In the genomic region with DNA sequence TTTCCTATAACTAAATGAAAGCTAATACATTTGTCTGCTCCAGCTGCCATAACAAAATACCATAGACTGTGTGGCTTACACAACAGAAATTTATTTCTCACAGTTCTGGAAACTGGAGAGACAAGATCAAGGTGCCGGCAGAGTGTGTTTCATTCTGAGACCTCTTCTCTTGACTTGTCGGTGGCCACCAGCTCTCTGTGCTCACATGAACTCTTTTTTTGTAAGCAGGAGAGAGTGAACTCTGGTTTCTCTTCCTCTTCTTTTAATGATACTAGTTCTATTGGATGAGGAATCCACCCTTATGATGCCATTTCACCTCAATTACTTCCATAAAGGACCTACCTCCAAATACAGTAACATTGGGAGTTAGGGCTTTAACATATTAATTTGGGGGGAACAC, we compare ENCODE assay signal across 12 cellular contexts. TPM values are rescaled to one million over a fixed set of nuclear protein-coding genes. Genes with fewer than 3 reads are reported as not detected.
DNase-seq lines count a peak whose midpoint lies in the region; ATAC-seq lines count a peak whose summit lies in the region.
"Had no signal": no experiment of that assay in that cellular context is flagged by ENCODE, and none has a peak within 500 bp of the region (broad histone marks: within the 10 kb centered on the region; RNA-seq: fewer than 3 reads in every experiment).

No MANE protein-coding gene starts in this region.

- H3K9me2 ChIP-seq in GM23248 (ENCODE audit: insufficient read depth) = no peaks in the 10 kb centered on the region; the same call in 1 of the 2 replicates

- H3K27me3 ChIP-seq in GM23248 (replicated peaks; ENCODE audit: insufficient read depth) (no peaks in the 10 kb centered on the region), right cardiac atrium (ENCODE audit: control insufficient read depth, insufficient read depth) (no peaks in the 10 kb centered on the region)
- H3K27me3 ChIP-seq: right atrium auricular region had no signal

- H4K20me1 ChIP-seq in GM23248 (ENCODE audit: insufficient read depth) = no peaks in the 10 kb centered on the region

- DNase-seq in CD1c-positive myeloid dendritic cell (ENCODE audit: extremely low spot score) (peak; percentile 65), NOMO-1 (lab: John Stamatoyannopoulos, UW; ENCODE audit: unreplicated experiment in 2 of 2) (peak; percentile 46 to 85), GM23248 (no peak), right cardiac atrium (no peak)
- no peak for DNase-seq in activated CD4-positive, CD25-positive, alpha-beta regulatory T cell treated with anti-CD3 and anti-CD28 coated beads, Interleukin-2, amount 50 U/mL, for 72 hours
- DNase-seq in stimulated activated CD8-positive, alpha-beta memory T cell treated with anti-CD3 and anti-CD28 coated beads, Interleukin-4, amount 100 ng/mL, for 48 hours = no peak
- DNase-seq: activated CD4-positive, CD25-positive, alpha-beta regulatory T cell; dorsolateral prefrontal cortex; NCI-H1092 treated with DMSO at 0.1 percent for 48 hours had no signal

- H3K9me3 ChIP-seq in GM23248 (ENCODE audit: low read depth) (no peaks in the 10 kb centered on the region), right cardiac atrium (ENCODE audit: control insufficient read depth, low read length) (no peaks in the 10 kb centered on the region)
- H3K9me3 ChIP-seq: right atrium auricular region had no signal

- no peaks in the 10 kb centered on the region for H3K79me2 ChIP-seq in GM23248 (ENCODE audit: insufficient read depth)

- H3K9ac ChIP-seq in GM23248 = no peak overlapping the region

- no peak overlapping the region for H3K27ac ChIP-seq in GM23248
- H3K27ac ChIP-seq in right cardiac atrium (ENCODE audit: low read length) = no peak overlapping the region
- H3K27ac ChIP-seq: right atrium auricular region had no signal

- no peak overlapping the region for H2AFZ ChIP-seq in GM23248

- 89 to 95% methylated on average over 2 of the region's 2 CpGs for WGBS in GM23248 (ENCODE audit: low coverage in 1 of 2, low lambda C conversion rate in 2 of 2, missing lambda C conversion rate in 2 of 2), 2 experiments
- WGBS in right cardiac atrium = 86% methylated on average over 2 of the region's 2 CpGs

- H3K36me3 ChIP-seq in GM23248 (ENCODE audit: low read depth) = no peaks in the 10 kb centered on the region
- H3K36me3 ChIP-seq: right atrium auricular region had no signal

- in situ Hi-C loops in GM23248 (cut with MboI) = no loop called here

- intact Hi-C loops in right cardiac atrium (cut with DNase I) = no loop called here

- ATAC-seq in GM19467 (IDR thresholded peaks at IDR 0.05; ENCODE audit: unreplicated experiment) (peak; percentile 51), HG02981 (IDR thresholded peaks at IDR 0.05; ENCODE audit: unreplicated experiment) (peak; percentile 58), right cardiac atrium (no peak)

- H3K4me1 ChIP-seq in GM23248 (ENCODE audit: insufficient read depth) (peaks cover 17% of the 10 kb centered on the region), right cardiac atrium (ENCODE audit: control insufficient read depth, insufficient read depth, low read length) (no peaks in the 10 kb centered on the region)
- H3K4me1 ChIP-seq: right atrium auricular region had no signal

- no peak overlapping the region for H3K4me2 ChIP-seq in GM23248 (ENCODE audit: unreplicated experiment)

- H3K4me3 ChIP-seq in GM23248 (no peak overlapping the region), right cardiac atrium (ENCODE audit: low read length) (no peak overlapping the region)
- H3K4me3 ChIP-seq: right atrium auricular region had no signal

- peaks cover 14% of the 10 kb centered on the region for H3F3A ChIP-seq in GM23248 (ENCODE audit: insufficient read depth)

RNA-seq across cellular contexts. Expression of a gene that starts 11.7 kb away (rescaled TPM):
- total RNA-seq in GM23248 (2014; rRNA removed; shearing (Covaris generic)) = 26.4 and 30.4 TPM in 2 replicates
- polyA plus RNA-seq in GM23248 (2016; fragmentation: Nextera tagmentation; extraction: Ambion mirVana) = 4.0 and 4.5 TPM in 2 replicates
- 10 to 100 TPM; 37.1 to 57.8 (median 42.0) TPM for total RNA-seq in right cardiac atrium
- polyA plus RNA-seq in right cardiac atrium = 15.6 TPM

Comparison
In these comparisons a context has a peak if more than half of its experiments do, and no peak if none do; other contexts are left out.
1. DNase-seq: peak in CD1c-positive myeloid dendritic cell (single experiment) and NOMO-1 (2 of 2); none in GM23248 (single experiment), right cardiac atrium (0 of 3), activated CD4-positive, CD25-positive, alpha-beta regulatory T cell treated with anti-CD3 and anti-CD28 coated beads, Interleukin-2, amount 50 U/mL, for 72 hours (single experiment) and stimulated activated CD8-positive, alpha-beta memory T cell treated with anti-CD3 and anti-CD28 coated beads, Interleukin-4, amount 100 ng/mL, for 48 hours (single experiment).
2. ATAC-seq: peak in GM19467 (single experiment) and HG02981 (single experiment); none in right cardiac atrium (0 of 2).